8 cellular contexts compared by ENCODE assay signal in the genomic region with DNA sequence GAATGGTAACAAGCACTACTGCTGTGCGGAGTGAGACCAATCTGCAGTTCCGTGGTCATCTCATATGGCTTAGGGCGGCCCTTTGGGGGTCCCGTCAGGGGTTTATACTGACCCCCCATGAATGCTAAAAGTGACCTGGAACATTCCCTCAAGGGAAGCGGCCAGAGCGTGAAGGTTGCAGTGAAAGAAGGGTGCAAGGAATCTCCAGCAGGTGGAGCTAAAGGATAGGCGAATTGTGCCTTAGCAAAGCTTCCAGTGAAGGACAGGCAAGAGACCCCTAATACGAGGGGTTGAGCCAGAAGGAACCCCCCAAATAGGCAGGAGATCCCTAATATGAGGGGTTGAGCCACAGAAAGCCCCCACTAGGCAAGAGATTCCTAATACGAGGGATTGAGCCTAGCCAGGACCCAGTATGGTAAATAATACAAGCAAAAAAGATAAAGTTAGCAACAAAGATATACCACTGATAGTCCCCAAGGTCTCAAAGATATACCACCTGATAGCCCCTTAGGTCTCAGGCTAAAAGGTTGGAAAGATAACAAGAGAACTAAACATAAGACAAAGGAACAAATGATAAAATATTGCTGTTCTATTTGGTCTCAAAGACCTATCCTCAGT. TPM values are rescaled to one million over a fixed set of nuclear protein-coding genes. Genes with fewer than 3 reads are reported as not detected.
DNase-seq lines count a peak whose midpoint lies in the region; ATAC-seq, FAIRE-seq and TF ChIP-seq lines count a peak whose summit lies in the region.

No MANE protein-coding gene starts in this region.

- ATAC-seq in SK-N-SH treated with all-trans-retinoic acid at 6 μM for 48 hours (peak; percentile 92), HG03354 (IDR thresholded peaks at IDR 0.05; ENCODE audit: poor library complexity, severe bottlenecking, unreplicated experiment) (no peak), GM19328 (IDR thresholded peaks at IDR 0.05; ENCODE audit: unreplicated experiment) (no peak)

- H4K20me1 ChIP-seq in hepatocyte (ENCODE audit: insufficient read depth, poor library complexity, severe bottlenecking) = no peaks in the 10 kb centered on the region

- no peak overlapping the region for H2AFZ ChIP-seq in hepatocyte

- H3K27me3 ChIP-seq in hepatocyte = no peaks in the 10 kb centered on the region
- H3K27me3 ChIP-seq in small intestine (ENCODE audit: control insufficient read depth in 2 of 2, insufficient read depth in 2 of 2, low read length in 2 of 2) = no peaks in the 10 kb centered on the region

- no peak overlapping the region for H3K4me3 ChIP-seq in hepatocyte
- no peak overlapping the region for H3K4me3 ChIP-seq in small intestine (ENCODE audit: low read depth in 1 of 2, low read length in 2 of 2)

- TF ChIP-seq CTCF in LNCAP (IDR thresholded peaks at IDR 0.05) (peak; percentile 77), hepatocyte (IDR thresholded peaks at IDR 0.05; ENCODE audit: poor library complexity) (peak; percentile 82)

- no peak overlapping the region for H3K4me2 ChIP-seq in hepatocyte

- H3K36me3 ChIP-seq in hepatocyte (replicated peaks; ENCODE audit: insufficient read depth, low read depth) (no peaks in the 10 kb centered on the region), small intestine (ENCODE audit: control insufficient read depth in 2 of 2, insufficient read depth in 2 of 2, low read length in 2 of 2) (no peaks in the 10 kb centered on the region)

- H3K9me2 ChIP-seq in hepatocyte (replicated peaks; ENCODE audit: insufficient read depth) = no peaks in the 10 kb centered on the region

- H3K27ac ChIP-seq in hepatocyte = no peak overlapping the region
- H3K27ac ChIP-seq in small intestine (ENCODE audit: low read depth in 1 of 2, low read length in 1 of 2) = no peak overlapping the region

- H3K4me1 ChIP-seq in hepatocyte (ENCODE audit: insufficient read depth) = no peaks in the 10 kb centered on the region
- peaks cover 0 to 1% of the 10 kb centered on the region in 2 donors for H3K4me1 ChIP-seq in small intestine (ENCODE audit: control insufficient read depth in 2 of 2, insufficient read depth in 1 of 2, low read depth in 1 of 2, low read length in 1 of 2)

- no peak for FAIRE-seq in small intestine (lab: Jason Lieb, UNC)

- H3K9me3 ChIP-seq in hepatocyte (ENCODE audit: low read depth) = no peaks in the 10 kb centered on the region
- H3K9me3 ChIP-seq in small intestine (ENCODE audit: control insufficient read depth, low read depth) = no peaks in the 10 kb centered on the region

- WGBS in hepatocyte (ENCODE audit: low lambda C conversion rate, missing lambda C conversion rate) = 13% methylated on average over 9 of the region's 9 CpGs
- 9 to 14% (median 11%) methylated on average over 9 of the region's 9 CpGs for WGBS in small intestine, 3 donors

- H3K79me2 ChIP-seq in hepatocyte = no peaks in the 10 kb centered on the region

- DNase-seq in ELR (ENCODE audit: low read depth) (peak; percentile 70), amygdala (lab: John Stamatoyannopoulos, UW) (peak in 30 of 56 donors; percentile 3 to 58 (median 20)), hepatocyte (ENCODE audit: low spot score) (peak; percentile 81), small intestine (peak; percentile 70)

TF ChIP-seq in SK-N-SH treated with all-trans-retinoic acid at 6 μM for 48 hours, 23 proteins besides CTCF, POLR2A, EP300 and RAD21:
- TF ChIP-seq OSR1 (CRISPR knock-in tag; IDR thresholded peaks at IDR 0.05) = no peak
- TF ChIP-seq ZFP30 (CRISPR knock-in tag; IDR thresholded peaks at IDR 0.05) = no peak
- no peak for TF ChIP-seq BACH2 (CRISPR knock-in tag; IDR thresholded peaks at IDR 0.05; ENCODE audit: borderline replicate concordance)
- TF ChIP-seq TOX (CRISPR knock-in tag; IDR thresholded peaks at IDR 0.05; ENCODE audit: borderline replicate concordance) = no peak
- no peak for TF ChIP-seq ZNF8 (CRISPR knock-in tag; IDR thresholded peaks at IDR 0.05)
- TF ChIP-seq, protein P1, sequence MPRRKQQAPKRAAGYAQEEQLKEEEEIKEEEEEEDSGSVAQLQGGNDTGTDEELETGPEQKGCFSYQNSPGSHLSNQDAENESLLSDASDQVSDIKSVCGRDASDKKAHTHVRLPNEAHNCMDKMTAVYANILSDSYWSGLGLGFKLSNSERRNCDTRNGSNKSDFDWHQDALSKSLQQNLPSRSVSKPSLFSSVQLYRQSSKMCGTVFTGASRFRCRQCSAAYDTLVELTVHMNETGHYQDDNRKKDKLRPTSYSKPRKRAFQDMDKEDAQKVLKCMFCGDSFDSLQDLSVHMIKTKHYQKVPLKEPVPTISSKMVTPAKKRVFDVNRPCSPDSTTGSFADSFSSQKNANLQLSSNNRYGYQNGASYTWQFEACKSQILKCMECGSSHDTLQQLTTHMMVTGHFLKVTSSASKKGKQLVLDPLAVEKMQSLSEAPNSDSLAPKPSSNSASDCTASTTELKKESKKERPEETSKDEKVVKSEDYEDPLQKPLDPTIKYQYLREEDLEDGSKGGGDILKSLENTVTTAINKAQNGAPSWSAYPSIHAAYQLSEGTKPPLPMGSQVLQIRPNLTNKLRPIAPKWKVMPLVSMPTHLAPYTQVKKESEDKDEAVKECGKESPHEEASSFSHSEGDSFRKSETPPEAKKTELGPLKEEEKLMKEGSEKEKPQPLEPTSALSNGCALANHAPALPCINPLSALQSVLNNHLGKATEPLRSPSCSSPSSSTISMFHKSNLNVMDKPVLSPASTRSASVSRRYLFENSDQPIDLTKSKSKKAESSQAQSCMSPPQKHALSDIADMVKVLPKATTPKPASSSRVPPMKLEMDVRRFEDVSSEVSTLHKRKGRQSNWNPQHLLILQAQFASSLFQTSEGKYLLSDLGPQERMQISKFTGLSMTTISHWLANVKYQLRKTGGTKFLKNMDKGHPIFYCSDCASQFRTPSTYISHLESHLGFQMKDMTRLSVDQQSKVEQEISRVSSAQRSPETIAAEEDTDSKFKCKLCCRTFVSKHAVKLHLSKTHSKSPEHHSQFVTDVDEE (CRISPR knock-in tag; IDR thresholded peaks at IDR 0.05) = no peak
- no peak for TF ChIP-seq ZFP3 (CRISPR knock-in tag; IDR thresholded peaks at IDR 0.05)
- TF ChIP-seq RARB (CRISPR knock-in tag; IDR thresholded peaks at IDR 0.05) = no peak
- TF ChIP-seq, protein P2, sequence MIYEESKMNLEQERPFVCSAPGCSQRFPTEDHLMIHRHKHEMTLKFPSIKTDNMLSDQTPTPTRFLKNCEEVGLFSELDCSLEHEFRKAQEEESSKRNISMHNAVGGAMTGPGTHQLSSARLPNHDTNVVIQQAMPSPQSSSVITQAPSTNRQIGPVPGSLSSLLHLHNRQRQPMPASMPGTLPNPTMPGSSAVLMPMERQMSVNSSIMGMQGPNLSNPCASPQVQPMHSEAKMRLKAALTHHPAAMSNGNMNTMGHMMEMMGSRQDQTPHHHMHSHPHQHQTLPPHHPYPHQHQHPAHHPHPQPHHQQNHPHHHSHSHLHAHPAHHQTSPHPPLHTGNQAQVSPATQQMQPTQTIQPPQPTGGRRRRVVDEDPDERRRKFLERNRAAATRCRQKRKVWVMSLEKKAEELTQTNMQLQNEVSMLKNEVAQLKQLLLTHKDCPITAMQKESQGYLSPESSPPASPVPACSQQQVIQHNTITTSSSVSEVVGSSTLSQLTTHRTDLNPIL (CRISPR knock-in tag; IDR thresholded peaks at IDR 0.05; ENCODE audit: low read depth) = no peak
- TF ChIP-seq, protein P3, sequence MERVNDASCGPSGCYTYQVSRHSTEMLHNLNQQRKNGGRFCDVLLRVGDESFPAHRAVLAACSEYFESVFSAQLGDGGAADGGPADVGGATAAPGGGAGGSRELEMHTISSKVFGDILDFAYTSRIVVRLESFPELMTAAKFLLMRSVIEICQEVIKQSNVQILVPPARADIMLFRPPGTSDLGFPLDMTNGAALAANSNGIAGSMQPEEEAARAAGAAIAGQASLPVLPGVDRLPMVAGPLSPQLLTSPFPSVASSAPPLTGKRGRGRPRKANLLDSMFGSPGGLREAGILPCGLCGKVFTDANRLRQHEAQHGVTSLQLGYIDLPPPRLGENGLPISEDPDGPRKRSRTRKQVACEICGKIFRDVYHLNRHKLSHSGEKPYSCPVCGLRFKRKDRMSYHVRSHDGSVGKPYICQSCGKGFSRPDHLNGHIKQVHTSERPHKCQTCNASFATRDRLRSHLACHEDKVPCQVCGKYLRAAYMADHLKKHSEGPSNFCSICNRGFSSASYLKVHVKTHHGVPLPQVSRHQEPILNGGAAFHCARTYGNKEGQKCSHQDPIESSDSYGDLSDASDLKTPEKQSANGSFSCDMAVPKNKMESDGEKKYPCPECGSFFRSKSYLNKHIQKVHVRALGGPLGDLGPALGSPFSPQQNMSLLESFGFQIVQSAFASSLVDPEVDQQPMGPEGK (CRISPR knock-in tag; IDR thresholded peaks at IDR 0.05; ENCODE audit: borderline replicate concordance) = no peak
- no peak for TF ChIP-seq ISL1 (CRISPR knock-in tag; IDR thresholded peaks at IDR 0.05)
- TF ChIP-seq SNAI2 (CRISPR knock-in tag; IDR thresholded peaks at IDR 0.05) = no peak
- no peak for TF ChIP-seq ZC3H10 (CRISPR knock-in tag; IDR thresholded peaks at IDR 0.05)
- TF ChIP-seq, protein P4, sequence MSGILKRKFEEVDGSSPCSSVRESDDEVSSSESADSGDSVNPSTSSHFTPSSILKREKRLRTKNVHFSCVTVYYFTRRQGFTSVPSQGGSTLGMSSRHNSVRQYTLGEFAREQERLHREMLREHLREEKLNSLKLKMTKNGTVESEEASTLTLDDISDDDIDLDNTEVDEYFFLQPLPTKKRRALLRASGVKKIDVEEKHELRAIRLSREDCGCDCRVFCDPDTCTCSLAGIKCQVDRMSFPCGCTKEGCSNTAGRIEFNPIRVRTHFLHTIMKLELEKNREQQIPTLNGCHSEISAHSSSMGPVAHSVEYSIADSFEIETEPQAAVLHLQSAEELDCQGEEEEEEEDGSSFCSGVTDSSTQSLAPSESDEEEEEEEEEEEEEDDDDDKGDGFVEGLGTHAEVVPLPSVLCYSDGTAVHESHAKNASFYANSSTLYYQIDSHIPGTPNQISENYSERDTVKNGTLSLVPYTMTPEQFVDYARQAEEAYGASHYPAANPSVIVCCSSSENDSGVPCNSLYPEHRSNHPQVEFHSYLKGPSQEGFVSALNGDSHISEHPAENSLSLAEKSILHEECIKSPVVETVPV (CRISPR knock-in tag; IDR thresholded peaks at IDR 0.05) = no peak
- no peak for TF ChIP-seq PPARA (CRISPR knock-in tag; IDR thresholded peaks at IDR 0.05; ENCODE audit: borderline replicate concordance)
- TF ChIP-seq ZNF565 (CRISPR knock-in tag; conservative IDR thresholded peaks at IDR 0.05; ENCODE audit: low read depth) = no peak

RNA-seq across cellular contexts. Expression of a gene that starts 27.5 kb away (rescaled TPM):
- total RNA-seq in hepatocyte = 31.5 and 47.3 TPM in 2 replicates
- polyA plus RNA-seq in hepatocyte (38.7 and 42.0 TPM in 2 replicates), small intestine (10 to 100 TPM; 14.1 to 20.8 (median 19.4) TPM)

RNA-seq across cellular contexts. Expression of a gene that starts 32.8 kb away (rescaled TPM):
- total RNA-seq in hepatocyte = 3.5 and 6.3 TPM in 2 replicates
- 3.9 and 4.2 TPM in 2 replicates for polyA plus RNA-seq in hepatocyte
- 1 to 10 TPM; 1.6 to 5.7 (median 2.0) TPM for polyA plus RNA-seq in small intestine

RNA-seq across cellular contexts. Expression of a gene that starts 50.4 kb away (rescaled TPM):
- total RNA-seq in hepatocyte = not detected in 2 replicates
- polyA plus RNA-seq in hepatocyte = 0.36 TPM in 1 of 2 replicates, not detected in the other
- polyA plus RNA-seq in small intestine = 1 to 10 TPM in 1 of 3 donors, not detected in 2; 2.0 TPM

RNA-seq across cellular contexts. Expression of a gene that starts 59.8 kb away (rescaled TPM):
- not detected in 2 replicates for total RNA-seq in hepatocyte
- polyA plus RNA-seq in hepatocyte (not detected in 2 replicates), small intestine (not detected)

Comparison
In these comparisons a context has a peak if more than half of its experiments do, and no peak if none do; other contexts are left out.
1. DNase-seq: peak in every context shown above with its lines; median percentile 81 in hepatocyte; 70 in ELR; 70 in small intestine; 20 in amygdala.